1 cellular context compared by ENCODE assay signal in the genomic region with DNA sequence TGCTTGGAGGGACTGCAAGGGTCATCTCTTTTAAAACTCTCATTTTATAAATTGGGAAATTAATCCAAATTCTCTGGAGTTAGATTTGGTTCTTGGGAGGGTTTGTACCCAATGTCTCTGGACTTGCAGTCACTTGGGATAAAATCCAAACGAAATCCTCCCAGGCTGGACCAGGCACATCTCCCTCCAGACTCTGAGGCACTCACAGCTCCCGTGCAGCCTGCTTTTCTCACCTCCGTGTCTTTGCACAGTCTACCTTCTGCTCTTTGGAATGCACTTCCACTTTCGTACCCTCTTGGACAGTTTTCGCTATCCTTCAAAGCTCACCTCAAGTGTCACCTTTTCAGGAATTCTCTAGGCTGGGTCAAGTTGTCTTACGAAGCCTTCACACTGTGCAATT.
TF ChIP-seq lines count a peak whose summit lies in the region.

No MANE protein-coding gene starts in this region.

TF ChIP-seq in GM23338, 12 proteins besides CTCF, POLR2A, EP300 and RAD21 (continued from another document):
- TF ChIP-seq, protein P1, sequence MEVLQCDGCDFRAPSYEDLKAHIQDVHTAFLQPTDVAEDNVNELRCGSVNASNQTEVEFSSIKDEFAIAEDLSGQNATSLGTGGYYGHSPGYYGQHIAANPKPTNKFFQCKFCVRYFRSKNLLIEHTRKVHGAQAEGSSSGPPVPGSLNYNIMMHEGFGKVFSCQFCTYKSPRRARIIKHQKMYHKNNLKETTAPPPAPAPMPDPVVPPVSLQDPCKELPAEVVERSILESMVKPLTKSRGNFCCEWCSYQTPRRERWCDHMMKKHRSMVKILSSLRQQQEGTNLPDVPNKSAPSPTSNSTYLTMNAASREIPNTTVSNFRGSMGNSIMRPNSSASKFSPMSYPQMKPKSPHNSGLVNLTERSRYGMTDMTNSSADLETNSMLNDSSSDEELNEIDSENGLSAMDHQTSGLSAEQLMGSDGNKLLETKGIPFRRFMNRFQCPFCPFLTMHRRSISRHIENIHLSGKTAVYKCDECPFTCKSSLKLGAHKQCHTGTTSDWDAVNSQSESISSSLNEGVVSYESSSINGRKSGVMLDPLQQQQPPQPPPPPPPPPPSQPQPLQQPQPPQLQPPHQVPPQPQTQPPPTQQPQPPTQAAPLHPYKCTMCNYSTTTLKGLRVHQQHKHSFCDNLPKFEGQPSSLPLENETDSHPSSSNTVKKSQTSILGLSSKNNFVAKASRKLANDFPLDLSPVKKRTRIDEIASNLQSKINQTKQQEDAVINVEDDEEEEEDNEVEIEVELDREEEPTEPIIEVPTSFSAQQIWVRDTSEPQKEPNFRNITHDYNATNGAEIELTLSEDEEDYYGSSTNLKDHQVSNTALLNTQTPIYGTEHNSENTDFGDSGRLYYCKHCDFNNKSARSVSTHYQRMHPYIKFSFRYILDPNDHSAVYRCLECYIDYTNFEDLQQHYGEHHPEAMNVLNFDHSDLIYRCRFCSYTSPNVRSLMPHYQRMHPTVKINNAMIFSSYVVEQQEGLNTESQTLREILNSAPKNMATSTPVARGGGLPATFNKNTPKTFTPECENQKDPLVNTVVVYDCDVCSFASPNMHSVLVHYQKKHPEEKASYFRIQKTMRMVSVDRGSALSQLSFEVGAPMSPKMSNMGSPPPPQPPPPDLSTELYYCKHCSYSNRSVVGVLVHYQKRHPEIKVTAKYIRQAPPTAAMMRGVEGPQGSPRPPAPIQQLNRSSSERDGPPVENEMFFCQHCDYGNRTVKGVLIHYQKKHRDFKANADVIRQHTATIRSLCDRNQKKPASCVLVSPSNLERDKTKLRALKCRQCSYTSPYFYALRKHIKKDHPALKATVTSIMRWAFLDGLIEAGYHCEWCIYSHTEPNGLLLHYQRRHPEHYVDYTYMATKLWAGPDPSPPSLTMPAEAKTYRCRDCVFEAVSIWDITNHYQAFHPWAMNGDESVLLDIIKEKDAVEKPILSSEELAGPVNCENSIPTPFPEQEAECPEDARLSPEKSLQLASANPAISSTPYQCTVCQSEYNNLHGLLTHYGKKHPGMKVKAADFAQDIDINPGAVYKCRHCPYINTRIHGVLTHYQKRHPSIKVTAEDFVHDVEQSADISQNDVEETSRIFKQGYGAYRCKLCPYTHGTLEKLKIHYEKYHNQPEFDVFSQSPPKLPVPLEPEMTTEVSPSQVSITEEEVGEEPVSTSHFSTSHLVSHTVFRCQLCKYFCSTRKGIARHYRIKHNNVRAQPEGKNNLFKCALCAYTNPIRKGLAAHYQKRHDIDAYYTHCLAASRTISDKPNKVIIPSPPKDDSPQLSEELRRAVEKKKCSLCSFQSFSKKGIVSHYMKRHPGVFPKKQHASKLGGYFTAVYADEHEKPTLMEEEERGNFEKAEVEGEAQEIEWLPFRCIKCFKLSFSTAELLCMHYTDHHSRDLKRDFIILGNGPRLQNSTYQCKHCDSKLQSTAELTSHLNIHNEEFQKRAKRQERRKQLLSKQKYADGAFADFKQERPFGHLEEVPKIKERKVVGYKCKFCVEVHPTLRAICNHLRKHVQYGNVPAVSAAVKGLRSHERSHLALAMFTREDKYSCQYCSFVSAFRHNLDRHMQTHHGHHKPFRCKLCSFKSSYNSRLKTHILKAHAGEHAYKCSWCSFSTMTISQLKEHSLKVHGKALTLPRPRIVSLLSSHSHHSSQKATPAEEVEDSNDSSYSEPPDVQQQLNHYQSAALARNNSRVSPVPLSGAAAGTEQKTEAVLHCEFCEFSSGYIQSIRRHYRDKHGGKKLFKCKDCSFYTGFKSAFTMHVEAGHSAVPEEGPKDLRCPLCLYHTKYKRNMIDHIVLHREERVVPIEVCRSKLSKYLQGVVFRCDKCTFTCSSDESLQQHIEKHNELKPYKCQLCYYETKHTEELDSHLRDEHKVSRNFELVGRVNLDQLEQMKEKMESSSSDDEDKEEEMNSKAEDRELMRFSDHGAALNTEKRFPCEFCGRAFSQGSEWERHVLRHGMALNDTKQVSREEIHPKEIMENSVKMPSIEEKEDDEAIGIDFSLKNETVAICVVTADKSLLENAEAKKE (CRISPR knock-in tag; IDR thresholded peaks at IDR 0.05) = no peak
- TF ChIP-seq, protein P2, sequence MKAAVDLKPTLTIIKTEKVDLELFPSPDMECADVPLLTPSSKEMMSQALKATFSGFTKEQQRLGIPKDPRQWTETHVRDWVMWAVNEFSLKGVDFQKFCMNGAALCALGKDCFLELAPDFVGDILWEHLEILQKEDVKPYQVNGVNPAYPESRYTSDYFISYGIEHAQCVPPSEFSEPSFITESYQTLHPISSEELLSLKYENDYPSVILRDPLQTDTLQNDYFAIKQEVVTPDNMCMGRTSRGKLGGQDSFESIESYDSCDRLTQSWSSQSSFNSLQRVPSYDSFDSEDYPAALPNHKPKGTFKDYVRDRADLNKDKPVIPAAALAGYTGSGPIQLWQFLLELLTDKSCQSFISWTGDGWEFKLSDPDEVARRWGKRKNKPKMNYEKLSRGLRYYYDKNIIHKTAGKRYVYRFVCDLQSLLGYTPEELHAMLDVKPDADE (IDR thresholded peaks at IDR 0.05) = no peak
